22 cellular contexts compared by ENCODE assay signal in genomic region chr2:240413813-240414429, GRCh38. TPM values are rescaled to one million over a fixed set of nuclear protein-coding genes. Genes with fewer than 3 reads are reported as not detected.
DNase-seq lines count a peak whose midpoint lies in the region; ATAC-seq and TF ChIP-seq lines count a peak whose summit lies in the region.
"Had no signal": no experiment of that assay in that cellular context is flagged by ENCODE, and none has a peak within 500 bp of the region (broad histone marks: within the 10 kb centered on the region; RNA-seq: fewer than 3 reads in every experiment).

No MANE protein-coding gene starts in this region.

- peak in 1 of 2 donors; percentile 37 for ATAC-seq in natural killer cell treated with Interleukin-12 subunit alpha and Interleukin-12 subunit beta and Interleukin-15 and Interleukin-18, amount 100 ng/mL, for 72 hours
- ATAC-seq: CD8-positive, alpha-beta T cell had no signal

- no peaks in the 10 kb centered on the region for H3K27me3 ChIP-seq in WERI-Rb-1 (ENCODE audit: insufficient read depth, low read depth, severe bottlenecking)
- peaks cover 32% of the 10 kb centered on the region for H3K27me3 ChIP-seq in MM.1S (replicated peaks; ENCODE audit: insufficient read depth, low read length)
- H3K27me3 ChIP-seq: BE2C, MG63, Peyer's patch had no signal

- H3K4me3 Mint-ChIP-seq in natural killer cell treated with Interleukin-12 subunit alpha and Interleukin-12 subunit beta and Interleukin-15 and Interleukin-18, amount 100 ng/mL, for 72 hours: no peak overlapping the region
- H3K4me3 Mint-ChIP-seq in type B pancreatic cell: no peak overlapping the region
- H3K4me3 Mint-ChIP-seq: CD8-positive, alpha-beta T cell had no signal

- H3K27ac ChIP-seq in WERI-Rb-1 (no peak overlapping the region), MM.1S (ENCODE audit: low read length) (no peak overlapping the region)
- H3K27ac ChIP-seq: GM23248, Peyer's patch had no signal

- H2AFZ ChIP-seq in MM.1S (ENCODE audit: low read length): no peak overlapping the region
- H2AFZ ChIP-seq: GM23248 had no signal

- no peaks in the 10 kb centered on the region for H3K36me3 Mint-ChIP-seq in natural killer cell treated with Interleukin-12 subunit alpha and Interleukin-12 subunit beta and Interleukin-15 and Interleukin-18, amount 100 ng/mL, for 72 hours
- H3K36me3 Mint-ChIP-seq in type B pancreatic cell: no peaks in the 10 kb centered on the region
- H3K36me3 Mint-ChIP-seq: CD8-positive, alpha-beta T cell had no signal

- no peak overlapping the region for H3K4me2 ChIP-seq in MM.1S (ENCODE audit: low read depth, low read length)

- peak; percentile 2 for DNase-seq in activated naive CD4-positive, alpha-beta T cell treated with anti-CD3 and anti-CD28 coated beads, Interleukin-2, amount 50 U/mL, for 16 hours
- no peak for DNase-seq in activated naive CD4-positive, alpha-beta T cell (lab: John Stamatoyannopoulos, UW)
- peak; percentile 0 for DNase-seq in WERI-Rb-1
- peak; percentile 55 for DNase-seq in natural killer cell treated with Interleukin-12 subunit alpha and Interleukin-12 subunit beta and Interleukin-15 and Interleukin-18, amount 100 ng/mL, for 72 hours (ENCODE audit: low spot score)
- peak; percentile 48 for DNase-seq in type B pancreatic cell (ENCODE audit: extremely low spot score, unreplicated experiment)
- DNase-seq in activated CD4-positive, CD25-positive, alpha-beta regulatory T cell (lab: John Stamatoyannopoulos, UW): no peak
- no peak for DNase-seq in MM.1S
- DNase-seq: BE2C, Calu3, GF-D8, GM23248, HCEC 1CT, Kasumi-1, MG63, NCI-H1092, NCI-H146, NCI-H2029 treated with DMSO at 0.1 percent for 48 hours, NCI-H2171 treated with DMSO at 0.1 percent for 48 hours, NCI-H446 treated with DMSO at 0.1 percent for 48 hours, NCI-H69 had no signal

- H3K9me3 ChIP-seq in WERI-Rb-1 (ENCODE audit: severe bottlenecking) (peaks cover 7% of the 10 kb centered on the region), MM.1S (replicated peaks; ENCODE audit: insufficient read depth, low read length) (no peaks in the 10 kb centered on the region)
- H3K9me3 ChIP-seq: BE2C, MG63 had no signal

- H3K27ac Mint-ChIP-seq in natural killer cell treated with Interleukin-12 subunit alpha and Interleukin-12 subunit beta and Interleukin-15 and Interleukin-18, amount 100 ng/mL, for 72 hours: no peak overlapping the region
- no peak overlapping the region for H3K27ac Mint-ChIP-seq in type B pancreatic cell
- H3K27ac Mint-ChIP-seq: CD8-positive, alpha-beta T cell had no signal

- H3K9me2 ChIP-seq in MM.1S (replicated peaks; ENCODE audit: insufficient read depth, low read length): no peaks in the 10 kb centered on the region

- H4K20me1 ChIP-seq in MM.1S (ENCODE audit: insufficient read depth, low read length): no peaks in the 10 kb centered on the region

- H3K79me2 ChIP-seq in MM.1S (ENCODE audit: low read length): no peaks in the 10 kb centered on the region

- TF ChIP-seq CTCF in WERI-Rb-1 (IDR thresholded peaks at IDR 0.05; ENCODE audit: low read depth, low read length) (no peak), type B pancreatic cell (conservative IDR thresholded peaks at IDR 0.05) (no peak), MM.1S (IDR thresholded peaks at IDR 0.05; ENCODE audit: low read length) (no peak)

- H3K4me1 Mint-ChIP-seq in natural killer cell treated with Interleukin-12 subunit alpha and Interleukin-12 subunit beta and Interleukin-15 and Interleukin-18, amount 100 ng/mL, for 72 hours (ENCODE audit: low read depth in 2 of 2): no peaks in the 10 kb centered on the region
- H3K4me1 Mint-ChIP-seq in type B pancreatic cell (ENCODE audit: unreplicated experiment): no peaks in the 10 kb centered on the region

- no peaks in the 10 kb centered on the region for H3K9me3 Mint-ChIP-seq in natural killer cell treated with Interleukin-12 subunit alpha and Interleukin-12 subunit beta and Interleukin-15 and Interleukin-18, amount 100 ng/mL, for 72 hours
- no peaks in the 10 kb centered on the region for H3K9me3 Mint-ChIP-seq in type B pancreatic cell
- H3K9me3 Mint-ChIP-seq: CD8-positive, alpha-beta T cell had no signal

- H3K27me3 Mint-ChIP-seq in natural killer cell treated with Interleukin-12 subunit alpha and Interleukin-12 subunit beta and Interleukin-15 and Interleukin-18, amount 100 ng/mL, for 72 hours: peaks cover 7 to 8% of the 10 kb centered on the region in 2 donors
- peaks cover 6% of the 10 kb centered on the region for H3K27me3 Mint-ChIP-seq in type B pancreatic cell

- H3K36me3 ChIP-seq in WERI-Rb-1 (no peaks in the 10 kb centered on the region), MM.1S (replicated peaks; ENCODE audit: insufficient read depth, low read length) (no peaks in the 10 kb centered on the region)
- H3K36me3 ChIP-seq: BE2C, MG63, Peyer's patch had no signal

- H3K9ac ChIP-seq in MM.1S (ENCODE audit: low read length): no peak overlapping the region
- H3K9ac ChIP-seq: GM23248 had no signal

- no peak overlapping the region for H3K4me3 ChIP-seq in WERI-Rb-1 (ENCODE audit: low read depth, low read length)
- H3K4me3 ChIP-seq in MM.1S (ENCODE audit: low read length): no peak overlapping the region
- H3K4me3 ChIP-seq: GM23248, MG63, Peyer's patch had no signal

- no peaks in the 10 kb centered on the region for H3F3A ChIP-seq in MM.1S (ENCODE audit: insufficient read depth, low read length)

- H3K4me1 ChIP-seq in MM.1S (ENCODE audit: low read length): no peaks in the 10 kb centered on the region
- H3K4me1 ChIP-seq: BE2C, Peyer's patch had no signal

RNA-seq across cellular contexts. Expression of gene GPC1, which starts 21.5 kb away (rescaled TPM):
- total RNA-seq in natural killer cell treated with Interleukin-12 subunit alpha and Interleukin-12 subunit beta and Interleukin-15 and Interleukin-18, amount 100 ng/mL, for 72 hours: 1 to 10 TPM; 1.2 to 1.8 TPM
- 58.0 and 78.0 TPM in 2 replicates for total RNA-seq in type B pancreatic cell (ENCODE audit: low replicate concordance)

Comparison
In these comparisons a context has a peak if more than half of its experiments do, and no peak if none do; other contexts are left out.
1. DNase-seq: peak in activated naive CD4-positive, alpha-beta T cell treated with anti-CD3 and anti-CD28 coated beads, Interleukin-2, amount 50 U/mL, for 16 hours (single experiment), WERI-Rb-1 (single experiment), natural killer cell treated with Interleukin-12 subunit alpha and Interleukin-12 subunit beta and Interleukin-15 and Interleukin-18, amount 100 ng/mL, for 72 hours (single experiment) and type B pancreatic cell (single experiment); none in activated naive CD4-positive, alpha-beta T cell (0 of 4), activated CD4-positive, CD25-positive, alpha-beta regulatory T cell (0 of 4) and MM.1S (single experiment).
2. RNA of gene GPC1, which starts 21.5 kb away (total RNA-seq): 58.0 to 78.0 TPM in type B pancreatic cell; 1.2 to 1.8 TPM in natural killer cell treated with Interleukin-12 subunit alpha and Interleukin-12 subunit beta and Interleukin-15 and Interleukin-18, amount 100 ng/mL, for 72 hours; every median in the first group is over 10 times any median in the second.